8 cellular contexts compared by ENCODE assay signal in the genomic region with DNA sequence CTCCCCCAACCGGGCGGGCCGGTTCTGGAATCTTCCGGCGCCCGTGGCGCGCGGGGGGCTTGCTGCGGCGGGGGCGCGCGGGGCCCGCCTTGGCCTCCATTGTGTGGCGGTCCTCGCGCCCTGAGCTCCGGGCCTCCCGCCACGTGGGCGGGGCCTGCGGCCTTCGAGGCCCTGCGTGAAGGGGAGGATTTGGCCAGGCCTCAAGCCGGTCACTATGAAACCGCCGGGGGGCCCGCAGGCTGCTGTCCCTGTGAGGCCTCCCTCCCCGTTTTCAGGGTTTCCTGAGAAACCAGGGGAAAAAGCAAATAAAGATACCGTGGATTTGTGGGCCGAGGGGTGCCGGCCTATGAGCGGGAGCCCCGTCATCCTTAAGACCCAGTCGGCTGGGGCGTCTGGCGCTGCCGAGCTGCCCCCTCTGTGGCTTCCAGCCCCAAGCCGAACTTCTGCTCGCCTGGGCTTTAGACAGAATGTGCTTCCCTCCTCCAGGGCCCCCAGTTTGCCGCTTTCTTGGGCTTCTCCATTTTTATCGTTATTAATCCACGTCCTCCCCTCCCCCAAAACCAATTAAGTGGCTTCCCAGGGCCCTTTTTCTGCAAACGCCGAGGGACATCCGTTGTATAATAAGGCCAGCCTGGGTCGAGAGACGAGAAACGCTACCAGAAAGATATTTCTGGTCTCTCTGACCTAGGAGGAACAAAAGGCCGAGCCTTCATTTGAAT. TPM values are rescaled to one million over a fixed set of nuclear protein-coding genes. Genes with fewer than 3 reads are reported as not detected.
DNase-seq lines count a peak whose midpoint lies in the region; ATAC-seq, FAIRE-seq and TF ChIP-seq lines count a peak whose summit lies in the region.

No MANE protein-coding gene starts in this region.

- no peaks in the 10 kb centered on the region for H3K27me3 ChIP-seq in lung (ENCODE audit: control insufficient read depth, insufficient read depth)

- peak overlapping the region; percentile 89 for H3K4me3 ChIP-seq in lung

- H3K27ac Mint-ChIP-seq in Calu3 (ENCODE audit: unreplicated experiment), result peak overlapping the region; percentile 100
- peak overlapping the region; percentile 99 for H3K27ac Mint-ChIP-seq in activated CD4-positive, alpha-beta T cell treated with anti-CD3 and anti-CD28 coated beads, Interleukin-2, amount 10 ng/mL, durations not matched to agents 24 days and 14 days

- TF ChIP-seq POLR2A in H54 (IDR thresholded peaks at IDR 0.05; ENCODE audit: low read depth, low read length), result no peak

- intact Hi-C loops in Calu3 (cut with micrococcal nuclease; ENCODE audit: unreplicated experiment), result no loop called here
- intact Hi-C loops in activated CD4-positive, alpha-beta T cell treated with anti-CD3 and anti-CD28 coated beads, Interleukin-2, amount 10 ng/mL, durations not matched to agents 24 days and 14 days (cut with micrococcal nuclease), result loop anchor here (2.0 to 5.0 kb wide), 3 partner anchors 38 to 1350 kb away; a partner anchor contains a TSS

- peaks cover 78% of the 10 kb centered on the region for H3K36me3 Mint-ChIP-seq in Calu3 (ENCODE audit: insufficient read depth, unreplicated experiment)
- H3K36me3 Mint-ChIP-seq in activated CD4-positive, alpha-beta T cell treated with anti-CD3 and anti-CD28 coated beads, Interleukin-2, amount 10 ng/mL, durations not matched to agents 24 days and 14 days (ENCODE audit: low read depth), result peaks cover 65% of the 10 kb centered on the region

- peaks cover 12 to 31% of the 10 kb centered on the region in 2 donors for H3K4me1 ChIP-seq in lung (ENCODE audit: control insufficient read depth in 2 of 2, insufficient read depth in 2 of 2, low read length in 2 of 2)

- peak overlapping the region; percentile 94 for H3K4me3 Mint-ChIP-seq in Calu3 (ENCODE audit: low read depth, unreplicated experiment)
- H3K4me3 Mint-ChIP-seq in activated CD4-positive, alpha-beta T cell treated with anti-CD3 and anti-CD28 coated beads, Interleukin-2, amount 10 ng/mL, durations not matched to agents 24 days and 14 days, result peak overlapping the region; percentile 99

- DNase-seq in Calu3, result peak; percentile 36
- peak; percentile 59 for DNase-seq in LHCN-M2 (ENCODE audit: low read depth)
- DNase-seq in activated CD4-positive, alpha-beta T cell treated with anti-CD3 and anti-CD28 coated beads, Interleukin-2, amount 10 ng/mL, durations not matched to agents 24 days and 14 days, result peak; percentile 82
- peak; percentile 22 for DNase-seq in effector CD4-positive, alpha-beta T cell
- DNase-seq in lung (ENCODE audit: low spot score), result peak; percentile 61
- DNase-seq in stimulated activated CD8-positive, alpha-beta memory T cell treated with anti-CD3 and anti-CD28 coated beads, Interleukin-15, amount 100 ng/mL, for 48 hours (ENCODE audit: low read depth in 2 of 2), result peak; percentile 19 to 25
- DNase-seq in H54 (ENCODE audit: insufficient read length, low spot score), result no peak

- no peak for FAIRE-seq in H54 (lab: Jason Lieb, UNC)

- CTCF ChIA-PET in Calu3 (lab: Charles Lee), result no interaction called here

- 1% methylated on average over 40 to 51 of the region's 51 CpGs for WGBS in lung, 2 donors

- H3K27me3 Mint-ChIP-seq in Calu3 (ENCODE audit: unreplicated experiment), result no peaks in the 10 kb centered on the region
- peaks cover 3% of the 10 kb centered on the region for H3K27me3 Mint-ChIP-seq in activated CD4-positive, alpha-beta T cell treated with anti-CD3 and anti-CD28 coated beads, Interleukin-2, amount 10 ng/mL, durations not matched to agents 24 days and 14 days

- H3K9me3 Mint-ChIP-seq in Calu3 (ENCODE audit: low read depth, unreplicated experiment), result no peaks in the 10 kb centered on the region
- no peaks in the 10 kb centered on the region for H3K9me3 Mint-ChIP-seq in activated CD4-positive, alpha-beta T cell treated with anti-CD3 and anti-CD28 coated beads, Interleukin-2, amount 10 ng/mL, durations not matched to agents 24 days and 14 days

- peak; percentile 8 for ATAC-seq in GM21576 (IDR thresholded peaks at IDR 0.05; ENCODE audit: unreplicated experiment)
- ATAC-seq in lung (ENCODE audit: insufficient read depth, low FRiP score), result peak; percentile 54

- TF ChIP-seq CTCF in Calu3 (IDR thresholded peaks at IDR 0.05; ENCODE audit: unreplicated experiment) (no peak), lung (IDR thresholded peaks at IDR 0.05; ENCODE audit: control extremely low read depth, extremely low read depth) (no peak)

- H3K9me3 ChIP-seq in lung (ENCODE audit: control insufficient read depth in 2 of 2, insufficient read depth in 1 of 2, low read length in 1 of 2), result no peaks in the 10 kb centered on the region

- H3K27ac ChIP-seq in lung (ENCODE audit: low read depth in 1 of 2, low read length in 1 of 2), result peak overlapping the region; percentile 96 to 97

- H3K36me3 ChIP-seq in lung (ENCODE audit: control insufficient read depth in 2 of 2, insufficient read depth in 2 of 2, low read length in 2 of 2), result peaks cover 14 to 17% of the 10 kb centered on the region in 2 donors

- BruUV-seq in Calu3 (replicated peaks; lab: Mats Ljungman, UMichigan), result no TSS peak

- peaks cover 41% of the 10 kb centered on the region for H3K4me1 Mint-ChIP-seq in Calu3 (ENCODE audit: low read depth, unreplicated experiment)
- H3K4me1 Mint-ChIP-seq in activated CD4-positive, alpha-beta T cell treated with anti-CD3 and anti-CD28 coated beads, Interleukin-2, amount 10 ng/mL, durations not matched to agents 24 days and 14 days, result peaks cover 47% of the 10 kb centered on the region

RNA-seq across cellular contexts. Expression of a gene that starts 0.6 kb away (rescaled TPM):
- total RNA-seq in Calu3 (2022), result 368 and 374 TPM in 2 replicates
- total RNA-seq in LHCN-M2 (2014; rRNA removed), result 262 and 297 TPM in 2 replicates
- 213 TPM for polyA plus RNA-seq in LHCN-M2 (2012)
- total RNA-seq in activated CD4-positive, alpha-beta T cell treated with anti-CD3 and anti-CD28 coated beads, Interleukin-2, amount 10 ng/mL, durations not matched to agents 24 days and 14 days, result 445 and 446 TPM in 2 replicates
- total RNA-seq in lung, result 100 to 1,000 TPM; 162 to 215 TPM
- 100 to 1,000 TPM; 115 to 174 TPM for polyA plus RNA-seq in lung

RNA-seq across cellular contexts. Expression of a gene that starts 0.9 kb away (rescaled TPM):
- total RNA-seq in Calu3 (2022) (51.5 and 51.7 TPM in 2 replicates), LHCN-M2 (2014; rRNA removed) (36.9 and 43.5 TPM in 2 replicates), lung (10 to 100 TPM; 14.2 to 32.0 TPM)
- 19.9 TPM for polyA plus RNA-seq in LHCN-M2 (2012)
- 49.5 and 51.9 TPM in 2 replicates for total RNA-seq in activated CD4-positive, alpha-beta T cell treated with anti-CD3 and anti-CD28 coated beads, Interleukin-2, amount 10 ng/mL, durations not matched to agents 24 days and 14 days
- polyA plus RNA-seq in lung, result 10 to 100 TPM; 33.5 to 38.2 TPM

RNA-seq across cellular contexts. Expression of a gene that starts 37.8 kb away (rescaled TPM):
- total RNA-seq in Calu3 (2022) (16.6 and 16.9 TPM in 2 replicates), LHCN-M2 (2014; rRNA removed) (33.3 and 47.1 TPM in 2 replicates), lung (10 to 100 TPM in 1 of 2 donors, 1 to 10 TPM in 1; 3.8 to 40.1 TPM)
- 26.7 TPM for polyA plus RNA-seq in LHCN-M2 (2012)
- 1.5 and 2.6 TPM in 2 replicates for total RNA-seq in activated CD4-positive, alpha-beta T cell treated with anti-CD3 and anti-CD28 coated beads, Interleukin-2, amount 10 ng/mL, durations not matched to agents 24 days and 14 days
- 10 to 100 TPM; 11.8 to 20.7 TPM for polyA plus RNA-seq in lung

RNA-seq across cellular contexts. Expression of a gene that starts 46.8 kb away (rescaled TPM):
- total RNA-seq in Calu3 (2022) (1.6 and 2.2 TPM in 2 replicates), LHCN-M2 (2014; rRNA removed) (0.06 TPM in 1 of 2 replicates, not detected in the other), lung (1 to 10 TPM in 1 of 2 donors, not detected in 1; 3.3 TPM)
- polyA plus RNA-seq in LHCN-M2 (2012), result not detected
- 0.30 and 0.64 TPM in 2 replicates for total RNA-seq in activated CD4-positive, alpha-beta T cell treated with anti-CD3 and anti-CD28 coated beads, Interleukin-2, amount 10 ng/mL, durations not matched to agents 24 days and 14 days
- polyA plus RNA-seq in lung, result 1 to 10 TPM in 1 of 2 donors, under 1 TPM in 1; 0.71 to 2.0 TPM
